Comparison of ENCODE assay signal across 8 cellular contexts in genomic region chr1:28735961-28736449, GRCh38. TPM values are rescaled to one million over a fixed set of nuclear protein-coding genes. Genes with fewer than 3 reads are reported as not detected.
A peak's percentile ranks its signal among the peaks of the same experiment; 100 is the strongest.
DNase-seq lines count a peak whose midpoint lies in the region; ATAC-seq, FAIRE-seq and TF ChIP-seq lines count a peak whose summit lies in the region.

No MANE protein-coding gene starts in this region.

- RAD21 ChIA-PET in GM12878 (lab: Charles Lee; ENCODE audit: unreplicated experiment): interaction anchor here (0.7 to 2.5 kb wide), 10 partner anchors 9 to 154 kb away, joined by 3 to 20 read pairs (median 4); partner anchors contain the start of genes RNU11 and TAF12

- H3K4me2 ChIP-seq in GM12878 (ENCODE audit: control insufficient read depth, insufficient read depth): peak overlapping the region; percentile 94

- TF ChIP-seq POLR2A in GM12878 (IDR thresholded peaks at IDR 0.05; ENCODE audit: low read depth, low read length): no peak

- ATAC-seq in activated T-cell treated with anti-CD3 and anti-CD28 coated beads, Interleukin-2, amount 50 U/mL, for 72 hours (replicated peaks in 1 of 2): no peak
- ATAC-seq in GM12878 (no peak), lower lobe of right lung (no peak), GM21825 (IDR thresholded peaks at IDR 0.05; ENCODE audit: unreplicated experiment) (no peak)

- TF ChIP-seq CTCF in GM12878 (IDR thresholded peaks at IDR 0.05 in 2 of 3, conservative IDR thresholded peaks at IDR 0.05 in 1 of 3; ENCODE audit: control insufficient read depth in 2 of 3, extremely low read depth in 1 of 3, insufficient read depth in 1 of 3, low read depth in 3 of 3, low read length in 3 of 3) (no peak), lower lobe of right lung (IDR thresholded peaks at IDR 0.05) (no peak), type B pancreatic cell (conservative IDR thresholded peaks at IDR 0.05) (no peak)

- peaks cover 40% of the 10 kb centered on the region for H3K79me2 ChIP-seq in GM12878 (ENCODE audit: control insufficient read depth, insufficient read depth, low read length)

- H3K4me1 Mint-ChIP-seq in activated T-cell treated with anti-CD3 and anti-CD28 coated beads, Interleukin-2, amount 50 U/mL, for 72 hours (ENCODE audit: low read depth): peaks cover 33% of the 10 kb centered on the region
- H3K4me1 Mint-ChIP-seq in type B pancreatic cell (ENCODE audit: unreplicated experiment): peaks cover 39% of the 10 kb centered on the region

- WGBS in GM12878 (ENCODE audit: insufficient coverage, insufficient replicate concordance, low lambda C conversion rate, missing lambda C conversion rate): 36% methylated on average over 15 of the region's 15 CpGs

- no peaks in the 10 kb centered on the region for H3K27me3 Mint-ChIP-seq in activated T-cell treated with anti-CD3 and anti-CD28 coated beads, Interleukin-2, amount 50 U/mL, for 72 hours (ENCODE audit: low read depth)
- no peaks in the 10 kb centered on the region for H3K27me3 Mint-ChIP-seq in type B pancreatic cell

- peak overlapping the region; percentile 98 for H2AFZ ChIP-seq in GM12878 (ENCODE audit: control insufficient read depth, low read depth, low read length)

- H3K4me3 Mint-ChIP-seq in activated T-cell treated with anti-CD3 and anti-CD28 coated beads, Interleukin-2, amount 50 U/mL, for 72 hours: peak overlapping the region; percentile 94 to 99
- peak overlapping the region; percentile 99 for H3K4me3 Mint-ChIP-seq in type B pancreatic cell

- H4K20me1 ChIP-seq in GM12878 (ENCODE audit: control insufficient read depth, insufficient read depth): no peaks in the 10 kb centered on the region

- in situ Hi-C loops in GM12878 (cut with MboI): no loop called here

- intact Hi-C loops in GM12878 (cut with micrococcal nuclease; ENCODE audit: unreplicated experiment) (loop anchor here (1.0 to 5.0 kb wide), 4 partner anchors 67 to 447 kb away; partner anchors contain the start of gene RNU11), lower lobe of right lung (cut with DNase I) (no loop called here)

- peak; percentile 52 for FAIRE-seq in GM12878 (lab: Jason Lieb, UNC)

- H3K9me3 ChIP-seq in GM12878 (replicated peaks; ENCODE audit: control insufficient read depth, insufficient read depth, low read length): no peaks in the 10 kb centered on the region
- no peaks in the 10 kb centered on the region for H3K9me3 ChIP-seq in lower lobe of right lung

- H3K9me3 Mint-ChIP-seq in activated T-cell treated with anti-CD3 and anti-CD28 coated beads, Interleukin-2, amount 50 U/mL, for 72 hours: no peaks in the 10 kb centered on the region
- H3K9me3 Mint-ChIP-seq in type B pancreatic cell: no peaks in the 10 kb centered on the region

- H3K36me3 Mint-ChIP-seq in activated T-cell treated with anti-CD3 and anti-CD28 coated beads, Interleukin-2, amount 50 U/mL, for 72 hours (ENCODE audit: insufficient read depth in 2 of 2): peaks cover 8 to 21% of the 10 kb centered on the region in 2 donors
- H3K36me3 Mint-ChIP-seq in type B pancreatic cell: peaks cover 18% of the 10 kb centered on the region

- peaks cover 0 to 13% of the 10 kb centered on the region in 2 experiments; a peak in 2 of 4 replicates for H3K36me3 ChIP-seq in GM12878 (ENCODE audit: control insufficient read depth in 2 of 2, insufficient read depth in 2 of 2, low read length in 1 of 2)
- peaks cover 28% of the 10 kb centered on the region for H3K36me3 ChIP-seq in lower lobe of right lung

- H3K4me3 ChIP-seq in GM12878: peak overlapping the region; percentile 55
- H3K4me3 ChIP-seq in lower lobe of right lung: peak overlapping the region; percentile 97

- H3K27ac ChIP-seq in GM12878 (ENCODE audit: control insufficient read depth, insufficient read depth): peak overlapping the region; percentile 92
- peak overlapping the region; percentile 98 for H3K27ac ChIP-seq in lower lobe of right lung

- no peak for TF ChIP-seq RAD21 in GM12878 (IDR thresholded peaks at IDR 0.05; ENCODE audit: insufficient read depth, low read depth, low read length)

- POLR2A ChIA-PET in GM12878 (lab: Charles Lee): interaction anchor here (0.6 to 2.8 kb wide), 11 partner anchors 8 to 446 kb away, joined by 3 to 24 read pairs (median 5); partner anchors contain the start of genes GMEB1, RNU11, SRSF4 and TAF12

- TSS peak; percentile 97 for BruUV-seq in GM12878 (replicated peaks; lab: Mats Ljungman, UMichigan)

- H3K4me1 ChIP-seq in GM12878 (ENCODE audit: control insufficient read depth, insufficient read depth, low read length): peaks cover 7% of the 10 kb centered on the region; the same call in 1 of the 2 replicates
- peaks cover 41% of the 10 kb centered on the region for H3K4me1 ChIP-seq in lower lobe of right lung

- CTCF ChIA-PET in GM12878 (lab: Yijun Ruan, JAX): interaction anchor here (1.0 to 2.4 kb wide), 19 partner anchors 9 to 467 kb away, joined by 3 to 18 read pairs (median 6); partner anchors contain the start of genes GMEB1, RNU11 and TAF12

- H3K27ac Mint-ChIP-seq in activated T-cell treated with anti-CD3 and anti-CD28 coated beads, Interleukin-2, amount 50 U/mL, for 72 hours: peak overlapping the region; percentile 93
- peak overlapping the region; percentile 99 for H3K27ac Mint-ChIP-seq in type B pancreatic cell

- TF ChIP-seq EP300 in GM12878 (IDR thresholded peaks at IDR 0.05; ENCODE audit: borderline replicate concordance in 1 of 2, control insufficient read depth in 1 of 2, low read depth in 2 of 2, low read length in 2 of 2): no peak

- peak overlapping the region; percentile 78 for H3K9ac ChIP-seq in GM12878 (ENCODE audit: control insufficient read depth, insufficient read depth, low read length)

- SMC1A ChIA-PET in GM12878 (lab: Charles Lee; ENCODE audit: uncharacterized antibody, unreplicated experiment): interaction anchor here (1.0 to 2.1 kb wide), 17 partner anchors 11 to 445 kb away, joined by 3 to 17 read pairs (median 4); partner anchors contain the start of genes GMEB1 and TAF12

- no peak for DNase-seq in activated T-cell treated with anti-CD3 and anti-CD28 coated beads, Interleukin-2, amount 50 U/mL, for 72 hours
- no peak for DNase-seq in activated T-cell treated with anti-CD3 and anti-CD28 coated beads, Interleukin-2, amount 50 U/mL, for 1 hour
- no peak for DNase-seq in GM12878 (ENCODE audit: low read depth, low spot score)
- no peak for DNase-seq in lower lobe of right lung
- DNase-seq in type B pancreatic cell (ENCODE audit: extremely low spot score, unreplicated experiment): no peak
- DNase-seq in T1000 (lab: John Stamatoyannopoulos, UW): no peak
- no peak for DNase-seq in NCI-H1092 (lab: John Stamatoyannopoulos, UW)

- no peaks in the 10 kb centered on the region for H3K27me3 ChIP-seq in GM12878 (replicated peaks in 1 of 2; ENCODE audit: control insufficient read depth in 2 of 2, insufficient read depth in 2 of 2, low read length in 1 of 2)
- no peaks in the 10 kb centered on the region for H3K27me3 ChIP-seq in lower lobe of right lung (ENCODE audit: low read depth)

TF ChIP-seq in GM12878, 131 proteins besides CTCF, POLR2A, EP300 and RAD21 (continues in another document):
- TF ChIP-seq MYC (IDR thresholded peaks at IDR 0.05; ENCODE audit: insufficient read depth, insufficient read length, insufficient replicate concordance, low read length, severe bottlenecking): peak; percentile 7

RNA-seq across cellular contexts. Expression of gene YTHDF2, which starts 0.7 kb away (rescaled TPM):
- total RNA-seq in activated T-cell treated with anti-CD3 and anti-CD28 coated beads, Interleukin-2, amount 50 U/mL, for 72 hours: 100 to 1,000 TPM in 1 of 2 donors, 10 to 100 TPM in 1; 86.3 to 104 TPM
- total RNA-seq in GM12878 (2013; cell fraction: nucleolus; rRNA removed): 57.0 and 59.0 TPM in 2 replicates
- 56.9 and 57.8 TPM in 2 replicates for total RNA-seq in GM12878 (2014; rRNA removed)
- 61.8 and 64.1 TPM in 2 replicates for total RNA-seq in GM12878 (2014; rRNA removed; fragmentation: Illumina TruSeq; extraction: Trizol)
- total RNA-seq in GM12878 (2021): 83.6 and 84.2 TPM in 2 replicates
- 47.4 TPM for polyA plus RNA-seq in GM12878 (2011; ENCODE audit: low read depth)
- polyA plus RNA-seq in GM12878 (2011; rRNA removed): 59.2 and 69.8 TPM in 2 replicates
- polyA plus RNA-seq in GM12878 (2011; cell fraction: cytosol; rRNA removed): 44.2 and 49.9 TPM in 2 replicates
- 43.3 and 45.8 TPM in 2 replicates for polyA plus RNA-seq in GM12878 (2011; cell fraction: nucleus; rRNA removed)
- polyA plus RNA-seq in GM12878 (2012): 49.3 and 52.2 TPM in 2 replicates
- polyA plus RNA-seq in GM12878 (2014; fragmentation: Illumina TruSeq; extraction: Trizol): 72.2 and 73.0 TPM in 2 replicates
- polyA plus RNA-seq in GM12878 (2014; fragmentation: Nextera tagmentation; extraction: Ambion mirVana): 10 to 100 TPM; 42.4 to 44.0 TPM
- 53.4 and 54.1 TPM in 2 replicates for polyA plus RNA-seq in GM12878 (2014; rRNA removed)
- 100 to 1,000 TPM; 113 to 121 TPM for polyA plus RNA-seq in GM12878 (2016; fragmentation: Nextera tagmentation; extraction: Ambion mirVana)
- 82.5 and 97.4 TPM in 2 replicates for polyA minus RNA-seq in GM12878 (2011; rRNA and poly(A)+ RNA removed)
- 29.4 and 39.2 TPM in 2 replicates for polyA minus RNA-seq in GM12878 (2011; cell fraction: cytosol; rRNA and poly(A)+ RNA removed)
- polyA minus RNA-seq in GM12878 (2011; cell fraction: nucleus; rRNA and poly(A)+ RNA removed): 25.4 and 45.1 TPM in 2 replicates
- total RNA-seq in lower lobe of right lung: 70.9 TPM
- total RNA-seq in type B pancreatic cell (ENCODE audit: low replicate concordance): 93.9 and 105 TPM in 2 replicates
